In genomic region chr19:4911786-4912672, GRCh38 we compare ENCODE assay signal across 8 cellular contexts. TPM values are rescaled to one million over a fixed set of nuclear protein-coding genes. Genes with fewer than 3 reads are reported as not detected.
DNase-seq lines count a peak whose midpoint lies in the region; ATAC-seq, FAIRE-seq and TF ChIP-seq lines count a peak whose summit lies in the region.

No MANE protein-coding gene starts in this region.

- no peaks in the 10 kb centered on the region for H3K9me3 Mint-ChIP-seq in activated T-cell treated with anti-CD3 and anti-CD28 coated beads, Interleukin-2, amount 50 U/mL, for 24 hours
- no peaks in the 10 kb centered on the region for H3K9me3 Mint-ChIP-seq in naive B cell
- no peaks in the 10 kb centered on the region for H3K9me3 Mint-ChIP-seq in stimulated activated memory B cell treated with anti-CD40 and anti-IgM and Interleukin-4, amounts not matched to agents 10 μg/mL and 1 μg/mL and 100 μg/mL, for 72 hours

- 0 out of 2 replicates have a peak, but pooled peaks cover 3% of the 10 kb centered on the region for H3F3A ChIP-seq in OCI-LY1 (ENCODE audit: insufficient read depth, low read length)

- peaks cover 72% of the 10 kb centered on the region for H3K4me1 Mint-ChIP-seq in activated T-cell treated with anti-CD3 and anti-CD28 coated beads, Interleukin-2, amount 50 U/mL, for 24 hours (ENCODE audit: low read depth)
- H3K4me1 Mint-ChIP-seq in naive B cell: peaks cover 46 to 78% (median 75%) of the 10 kb centered on the region in 3 donors
- H3K4me1 Mint-ChIP-seq in stimulated activated memory B cell treated with anti-CD40 and anti-IgM and Interleukin-4, amounts not matched to agents 10 μg/mL and 1 μg/mL and 100 μg/mL, for 72 hours: peaks cover 62% of the 10 kb centered on the region

- peak overlapping the region; percentile 84 for H3K9ac ChIP-seq in OCI-LY1 (ENCODE audit: low read length)

- H3K27ac Mint-ChIP-seq in activated T-cell treated with anti-CD3 and anti-CD28 coated beads, Interleukin-2, amount 50 U/mL, for 24 hours: peak overlapping the region; percentile 94
- peak overlapping the region; percentile 48 to 79 (median 73) for H3K27ac Mint-ChIP-seq in naive B cell
- peak overlapping the region; percentile 46 for H3K27ac Mint-ChIP-seq in stimulated activated memory B cell treated with anti-CD40 and anti-IgM and Interleukin-4, amounts not matched to agents 10 μg/mL and 1 μg/mL and 100 μg/mL, for 72 hours

- H3K4me1 ChIP-seq in ACC112 (ENCODE audit: control insufficient read depth, insufficient read depth, low read length, unreplicated experiment): peaks cover 31% of the 10 kb centered on the region
- peaks cover 54% of the 10 kb centered on the region for H3K4me1 ChIP-seq in OCI-LY1 (ENCODE audit: insufficient read depth, low read length, severe bottlenecking)

- TF ChIP-seq CTCF in OCI-LY1 (IDR thresholded peaks at IDR 0.05; ENCODE audit: low read length): peak; percentile 74

- peak overlapping the region; percentile 89 for H3K4me3 Mint-ChIP-seq in activated T-cell treated with anti-CD3 and anti-CD28 coated beads, Interleukin-2, amount 50 U/mL, for 24 hours
- peak overlapping the region; percentile 73 to 99 (median 92) for H3K4me3 Mint-ChIP-seq in naive B cell
- peak overlapping the region; percentile 74 for H3K4me3 Mint-ChIP-seq in stimulated activated memory B cell treated with anti-CD40 and anti-IgM and Interleukin-4, amounts not matched to agents 10 μg/mL and 1 μg/mL and 100 μg/mL, for 72 hours

- no peaks in the 10 kb centered on the region for H3K9me3 ChIP-seq in OCI-LY1 (ENCODE audit: low read length)

- 0 out of 2 replicates have a peak, but pooled peaks cover 2% of the 10 kb centered on the region for H3K36me3 ChIP-seq in ACC112 (ENCODE audit: insufficient read depth, low read length)
- H3K36me3 ChIP-seq in OCI-LY1 (ENCODE audit: insufficient read depth, low read length): peaks cover 66% of the 10 kb centered on the region

- H3K27me3 Mint-ChIP-seq in activated T-cell treated with anti-CD3 and anti-CD28 coated beads, Interleukin-2, amount 50 U/mL, for 24 hours: no peaks in the 10 kb centered on the region
- H3K27me3 Mint-ChIP-seq in naive B cell: no peaks in the 10 kb centered on the region
- H3K27me3 Mint-ChIP-seq in stimulated activated memory B cell treated with anti-CD40 and anti-IgM and Interleukin-4, amounts not matched to agents 10 μg/mL and 1 μg/mL and 100 μg/mL, for 72 hours: no peaks in the 10 kb centered on the region

- H3K4me3 ChIP-seq in ACC112 (ENCODE audit: low read depth, low read length): peak overlapping the region; percentile 88
- peak overlapping the region; percentile 76 for H3K4me3 ChIP-seq in OCI-LY1 (ENCODE audit: low read depth, low read length, poor library complexity, severe bottlenecking)

- DNase-seq in GM19239 (ENCODE audit: insufficient read length, low spot score): peak; percentile 47
- peak; percentile 82 for DNase-seq in activated T-cell treated with anti-CD3 and anti-CD28 coated beads, Interleukin-2, amount 50 U/mL, for 24 hours
- peak; percentile 65 for DNase-seq in naive B cell

- peak; percentile 96 for FAIRE-seq in GM19239 (lab: Jason Lieb, UNC)

- H3K4me2 ChIP-seq in OCI-LY1 (ENCODE audit: low read length): peak overlapping the region; percentile 90

- no peaks in the 10 kb centered on the region for H3K27me3 ChIP-seq in ACC112 (ENCODE audit: insufficient read depth, low read length)
- no peaks in the 10 kb centered on the region for H3K27me3 ChIP-seq in OCI-LY1 (ENCODE audit: insufficient read depth, low read length)

- H3K79me2 ChIP-seq in ACC112 (ENCODE audit: control insufficient read depth, insufficient read depth, low read length, unreplicated experiment): peaks cover 61% of the 10 kb centered on the region
- H3K79me2 ChIP-seq in OCI-LY1 (ENCODE audit: insufficient read depth, low read length): peaks cover 65% of the 10 kb centered on the region

- H3K27ac ChIP-seq in ACC112 (ENCODE audit: low read depth, low read length) (peak overlapping the region; percentile 86), OCI-LY1 (ENCODE audit: low read depth, low read length, poor library complexity, severe bottlenecking) (peak overlapping the region; percentile 75)

- ATAC-seq in esophagus mucosa: peak; percentile 78
- ATAC-seq in naive B cell (ENCODE audit: low read depth in 2 of 2): peak; percentile 34 to 35
- ATAC-seq in stimulated activated memory B cell treated with anti-CD40 and anti-IgM and Interleukin-4, amounts not matched to agents 10 μg/mL and 1 μg/mL and 100 μg/mL, for 72 hours: peak; percentile 57
- ATAC-seq in HG03280 (IDR thresholded peaks at IDR 0.05; ENCODE audit: unreplicated experiment): no peak

- H2AFZ ChIP-seq in ACC112 (ENCODE audit: low read length, unreplicated experiment) (no peak overlapping the region), OCI-LY1 (ENCODE audit: low read length) (no peak overlapping the region)

- H3K9me2 ChIP-seq in OCI-LY1 (ENCODE audit: low read depth, low read length): no peaks in the 10 kb centered on the region

- peaks cover 68% of the 10 kb centered on the region for H3K36me3 Mint-ChIP-seq in activated T-cell treated with anti-CD3 and anti-CD28 coated beads, Interleukin-2, amount 50 U/mL, for 24 hours (ENCODE audit: low read depth)
- peaks cover 0 to 7% of the 10 kb centered on the region in 2 donors for H3K36me3 Mint-ChIP-seq in naive B cell
- H3K36me3 Mint-ChIP-seq in stimulated activated memory B cell treated with anti-CD40 and anti-IgM and Interleukin-4, amounts not matched to agents 10 μg/mL and 1 μg/mL and 100 μg/mL, for 72 hours: no peaks in the 10 kb centered on the region

- no peaks in the 10 kb centered on the region for H4K20me1 ChIP-seq in OCI-LY1 (ENCODE audit: insufficient read depth, low read length)

RNA-seq across cellular contexts. Expression of gene UHRF1, which starts 2.7 kb away (rescaled TPM):
- total RNA-seq in esophagus mucosa: 13.5 TPM
- polyA plus RNA-seq in naive B cell (ENCODE audit: low read depth in 6 of 6): under 1 TPM in 4 of 6 donors, not detected in 2; 0.07 to 0.17 (median 0.14) TPM

RNA-seq across cellular contexts. Expression of gene ARRDC5, which starts 9.3 kb away (rescaled TPM):
- total RNA-seq in esophagus mucosa: not detected
- 1 to 10 TPM; 1.9 to 3.7 (median 2.5) TPM for polyA plus RNA-seq in naive B cell (ENCODE audit: low read depth in 6 of 6)

RNA-seq across cellular contexts. Expression of gene PLIN3, which starts 44.6 kb away (rescaled TPM):
- 152 TPM for total RNA-seq in esophagus mucosa
- 10 to 100 TPM; 35.0 to 57.6 (median 40.4) TPM for polyA plus RNA-seq in naive B cell (ENCODE audit: low read depth in 6 of 6)

RNA-seq across cellular contexts. Expression of gene KDM4B, which starts 56.9 kb away (rescaled TPM):
- total RNA-seq in esophagus mucosa: 22.4 TPM
- 10 to 100 TPM; 17.9 to 94.1 (median 50.8) TPM for polyA plus RNA-seq in naive B cell (ENCODE audit: low read depth in 6 of 6)
